Comparison of ENCODE assay signal across 18 cellular contexts in genomic region chr4:112386051-112386450, GRCh38.
DNase-seq lines count a peak whose midpoint lies in the region; ATAC-seq, FAIRE-seq and TF ChIP-seq lines count a peak whose summit lies in the region.
"Had no signal": no experiment of that assay in that cellular context is flagged by ENCODE, and none has a peak within 500 bp of the region (broad histone marks: within the 10 kb centered on the region; RNA-seq: fewer than 3 reads in every experiment).

No MANE protein-coding gene starts in this region.

- TF ChIP-seq CTCF in nephron progenitor cell (IDR thresholded peaks at IDR 0.05), result no peak

- ATAC-seq in HG03571 (IDR thresholded peaks at IDR 0.05; ENCODE audit: unreplicated experiment), result no peak
- ATAC-seq: GM23338, HepG2 had no signal

- peaks cover 6% of the 10 kb centered on the region for H3K27me3 Mint-ChIP-seq in nephron progenitor cell (ENCODE audit: low read depth, poor library complexity)

- no peak overlapping the region for H4K8ac ChIP-seq in mesenchymal stem cell (ENCODE audit: low read length)

- no peaks in the 10 kb centered on the region for H3K27me3 ChIP-seq in mesenchymal stem cell (ENCODE audit: control insufficient read depth in 1 of 2, insufficient read depth in 1 of 2, low read length in 2 of 2)
- H3K27me3 ChIP-seq: BLaER1 had no signal

- H2BK120ac ChIP-seq in mesenchymal stem cell (ENCODE audit: low read depth, low read length), result no peak overlapping the region

- no peak overlapping the region for H3K14ac ChIP-seq in mesenchymal stem cell (ENCODE audit: low read length in 2 of 2)

- H2BK5ac ChIP-seq in mesenchymal stem cell (ENCODE audit: low read depth, low read length, poor library complexity, severe bottlenecking), result no peak overlapping the region

- 100% methylated on average over 1 of the region's 3 CpGs for WGBS in mesenchymal stem cell

- no peak overlapping the region for H3K9ac ChIP-seq in mesenchymal stem cell (ENCODE audit: low read length)
- H3K9ac ChIP-seq: BLaER1 had no signal

- H3K4me1 ChIP-seq in mesenchymal stem cell (ENCODE audit: control insufficient read depth, insufficient read depth, low read depth, low read length), result no peaks in the 10 kb centered on the region
- H3K4me1 ChIP-seq: BLaER1, Caco-2 had no signal

- H2AK5ac ChIP-seq in mesenchymal stem cell (ENCODE audit: low read length, severe bottlenecking), result no peak overlapping the region

- no peaks in the 10 kb centered on the region for H3K9me3 ChIP-seq in mesenchymal stem cell (ENCODE audit: control insufficient read depth, low read length)
- H3K9me3 ChIP-seq: BLaER1, Caco-2 had no signal

- TF ChIP-seq POLR2A in GM12892 (IDR thresholded peaks at IDR 0.05; ENCODE audit: low read depth, low read length), result no peak

- H4K91ac ChIP-seq in mesenchymal stem cell (ENCODE audit: low read length), result no peak overlapping the region

- H3K4me2 ChIP-seq in mesenchymal stem cell (ENCODE audit: low read length, poor library complexity, severe bottlenecking), result no peak overlapping the region
- H3K4me2 ChIP-seq: BLaER1, GM23338 had no signal

- H3K4me3 ChIP-seq in mesenchymal stem cell (ENCODE audit: insufficient read depth in 1 of 2, low read depth in 1 of 2, low read length in 2 of 2), result no peak overlapping the region
- H3K4me3 ChIP-seq: BLaER1, GM23338 had no signal

- H3K9me3 Mint-ChIP-seq in nephron progenitor cell, result no peaks in the 10 kb centered on the region
- H3K9me3 Mint-ChIP-seq: CD8-positive, alpha-beta memory T cell; GM23338; H9 had no signal

- H3K27ac Mint-ChIP-seq in nephron progenitor cell, result peak overlapping the region; percentile 90
- H3K27ac Mint-ChIP-seq: CD8-positive, alpha-beta memory T cell; GM23338; H9 had no signal

- DNase-seq in NCI-H510A treated with DMSO at 0.1 percent for 48 hours (lab: John Stamatoyannopoulos, UW) (peak; percentile 59), NCI-H510A (lab: John Stamatoyannopoulos, UW) (no peak), NCI-H2227 treated with DMSO at 0.1 percent for 48 hours (lab: John Stamatoyannopoulos, UW) (peak; percentile 55), nephron progenitor cell (peak; percentile 44), GM12892 (ENCODE audit: insufficient read length) (no peak), mesenchymal stem cell (no peak)
- DNase-seq: 8988T; AML-193; Caco-2; CD8-positive, alpha-beta memory T cell; DND-41; GF-D8; H9 had no signal

- H3K4ac ChIP-seq in mesenchymal stem cell (ENCODE audit: low read depth in 1 of 2, low read length in 2 of 2), result no peak overlapping the region

- H3K36me3 Mint-ChIP-seq in nephron progenitor cell (ENCODE audit: low read depth), result no peaks in the 10 kb centered on the region

- H3K36me3 ChIP-seq in mesenchymal stem cell (ENCODE audit: control insufficient read depth in 1 of 2, insufficient read depth in 2 of 2, low read depth in 1 of 2, low read length in 2 of 2), result peaks cover 3 to 18% of the 10 kb centered on the region in 2 experiments
- H3K36me3 ChIP-seq: BLaER1 had no signal

- no peak overlapping the region for H3K23ac ChIP-seq in mesenchymal stem cell (ENCODE audit: low read length in 2 of 2)

- peaks cover 75% of the 10 kb centered on the region for H3K4me1 Mint-ChIP-seq in nephron progenitor cell
- H3K4me1 Mint-ChIP-seq: CD8-positive, alpha-beta memory T cell had no signal

- H2BK15ac ChIP-seq in mesenchymal stem cell (ENCODE audit: low read depth, poor library complexity, severe bottlenecking), result no peak overlapping the region

- no peak overlapping the region for H3K18ac ChIP-seq in mesenchymal stem cell (ENCODE audit: low read depth in 1 of 2, low read length in 2 of 2)

- H2AFZ ChIP-seq in mesenchymal stem cell (ENCODE audit: low read depth, low read length), result no peak overlapping the region
- H2AFZ ChIP-seq: GM23338 had no signal

- no peak overlapping the region for H3K27ac ChIP-seq in mesenchymal stem cell (ENCODE audit: low read length, poor library complexity, severe bottlenecking)
- H3K27ac ChIP-seq: BLaER1 had no signal

- no peak overlapping the region for H2BK12ac ChIP-seq in mesenchymal stem cell (ENCODE audit: low read length in 2 of 2)

- H3K79me1 ChIP-seq in mesenchymal stem cell (replicated peaks; ENCODE audit: low read length, poor library complexity, severe bottlenecking), result no peaks in the 10 kb centered on the region

- no peak for FAIRE-seq in GM12892 (lab: Jason Lieb, UNC)
- FAIRE-seq: HepG2, HTR-8/SVneo had no signal

- H3K4me3 Mint-ChIP-seq in nephron progenitor cell, result peak overlapping the region; percentile 58
- H3K4me3 Mint-ChIP-seq: CD8-positive, alpha-beta memory T cell; GM23338; H9 had no signal

Comparison
In these comparisons a context has a peak if more than half of its experiments do, and no peak if none do; other contexts are left out.
1. DNase-seq: peak in NCI-H510A treated with DMSO at 0.1 percent for 48 hours (single experiment), NCI-H2227 treated with DMSO at 0.1 percent for 48 hours (single experiment) and nephron progenitor cell (single experiment); none in NCI-H510A (single experiment), GM12892 (single experiment) and mesenchymal stem cell (single experiment).